In genomic region chr7:50449881-50450690, GRCh38 we compare ENCODE assay signal across 1 cellular context.
A peak's percentile ranks its signal among the peaks of the same experiment; 100 is the strongest.
TF ChIP-seq lines count a peak whose summit lies in the region.

FIGNL1 (minus strand) TSS chr7:50450350; CDS start chr7:50447287, 3,063 bp downstream.

TF ChIP-seq in K562, 482 proteins besides CTCF, POLR2A, EP300 and RAD21 (continued from another document):
- TF ChIP-seq CBFA2T2 (conservative IDR thresholded peaks at IDR 0.05) = no peak
- TF ChIP-seq ZBTB12 (CRISPR knock-in tag; IDR thresholded peaks at IDR 0.05) = peak; percentile 58; the same call in 1 of the 2 replicates
- no peak for TF ChIP-seq ZNF830 (CRISPR knock-in tag; IDR thresholded peaks at IDR 0.05)
- TF ChIP-seq TAF1 (IDR thresholded peaks at IDR 0.05; ENCODE audit: control insufficient read depth, extremely low read depth, insufficient read depth, low read length, severe bottlenecking) = peak; percentile 65
- no peak for TF ChIP-seq WHSC1 (IDR thresholded peaks at IDR 0.05; ENCODE audit: low read length)
- TF ChIP-seq NONO (IDR thresholded peaks at IDR 0.05; ENCODE audit: low read depth in 2 of 2, low read length in 1 of 2) = 0 out of 4 replicates have a peak, but pooled peaks of 1 of the 2 experiments have one; percentile 13
- no peak for TF ChIP-seq LCOR (CRISPR knock-in tag; IDR thresholded peaks at IDR 0.05)
- TF ChIP-seq, protein P1, sequence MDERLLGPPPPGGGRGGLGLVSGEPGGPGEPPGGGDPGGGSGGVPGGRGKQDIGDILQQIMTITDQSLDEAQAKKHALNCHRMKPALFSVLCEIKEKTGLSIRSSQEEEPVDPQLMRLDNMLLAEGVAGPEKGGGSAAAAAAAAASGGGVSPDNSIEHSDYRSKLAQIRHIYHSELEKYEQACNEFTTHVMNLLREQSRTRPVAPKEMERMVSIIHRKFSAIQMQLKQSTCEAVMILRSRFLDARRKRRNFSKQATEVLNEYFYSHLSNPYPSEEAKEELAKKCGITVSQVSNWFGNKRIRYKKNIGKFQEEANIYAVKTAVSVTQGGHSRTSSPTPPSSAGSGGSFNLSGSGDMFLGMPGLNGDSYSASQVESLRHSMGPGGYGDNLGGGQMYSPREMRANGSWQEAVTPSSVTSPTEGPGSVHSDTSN (CRISPR knock-in tag; IDR thresholded peaks at IDR 0.05; ENCODE audit: low read depth) = no peak
- TF ChIP-seq, protein P1 (tag; conservative IDR thresholded peaks at IDR 0.05; ENCODE audit: low read depth) = no peak
- TF ChIP-seq GABPB1 (CRISPR knock-in tag; IDR thresholded peaks at IDR 0.05) = peak; percentile 56
- TF ChIP-seq TFAM (CRISPR knock-in tag; conservative IDR thresholded peaks at IDR 0.05) = no peak
- peak; percentile 23; the same call in 1 of the 2 replicates for TF ChIP-seq JUND (IDR thresholded peaks at IDR 0.05; ENCODE audit: borderline replicate concordance, low read depth, low read length)
- TF ChIP-seq JUND (tag; IDR thresholded peaks at IDR 0.05; ENCODE audit: borderline replicate concordance, low read depth, low read length) = no peak
- TF ChIP-seq EHMT2 (IDR thresholded peaks at IDR 0.05) = no peak
- TF ChIP-seq RB1 (IDR thresholded peaks at IDR 0.05; ENCODE audit: low read depth) = peak; percentile 97
- TF ChIP-seq PCBP1 (IDR thresholded peaks at IDR 0.05; ENCODE audit: low read depth, low read length, poor library complexity, severe bottlenecking) = peak; percentile 18
- TF ChIP-seq ZNF146 (CRISPR knock-in tag; IDR thresholded peaks at IDR 0.05; ENCODE audit: unreplicated experiment) = no peak
- no peak for TF ChIP-seq ZNF584 (CRISPR knock-in tag; IDR thresholded peaks at IDR 0.05; ENCODE audit: low read depth)
- TF ChIP-seq, protein P2, sequence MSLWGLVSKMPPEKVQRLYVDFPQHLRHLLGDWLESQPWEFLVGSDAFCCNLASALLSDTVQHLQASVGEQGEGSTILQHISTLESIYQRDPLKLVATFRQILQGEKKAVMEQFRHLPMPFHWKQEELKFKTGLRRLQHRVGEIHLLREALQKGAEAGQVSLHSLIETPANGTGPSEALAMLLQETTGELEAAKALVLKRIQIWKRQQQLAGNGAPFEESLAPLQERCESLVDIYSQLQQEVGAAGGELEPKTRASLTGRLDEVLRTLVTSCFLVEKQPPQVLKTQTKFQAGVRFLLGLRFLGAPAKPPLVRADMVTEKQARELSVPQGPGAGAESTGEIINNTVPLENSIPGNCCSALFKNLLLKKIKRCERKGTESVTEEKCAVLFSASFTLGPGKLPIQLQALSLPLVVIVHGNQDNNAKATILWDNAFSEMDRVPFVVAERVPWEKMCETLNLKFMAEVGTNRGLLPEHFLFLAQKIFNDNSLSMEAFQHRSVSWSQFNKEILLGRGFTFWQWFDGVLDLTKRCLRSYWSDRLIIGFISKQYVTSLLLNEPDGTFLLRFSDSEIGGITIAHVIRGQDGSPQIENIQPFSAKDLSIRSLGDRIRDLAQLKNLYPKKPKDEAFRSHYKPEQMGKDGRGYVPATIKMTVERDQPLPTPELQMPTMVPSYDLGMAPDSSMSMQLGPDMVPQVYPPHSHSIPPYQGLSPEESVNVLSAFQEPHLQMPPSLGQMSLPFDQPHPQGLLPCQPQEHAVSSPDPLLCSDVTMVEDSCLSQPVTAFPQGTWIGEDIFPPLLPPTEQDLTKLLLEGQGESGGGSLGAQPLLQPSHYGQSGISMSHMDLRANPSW (CRISPR knock-in tag; IDR thresholded peaks at IDR 0.05) = peak; percentile 18; the same call in 1 of the 2 replicates
- TF ChIP-seq KHSRP (IDR thresholded peaks at IDR 0.05) = no peak
- no peak for TF ChIP-seq RUNX1 (IDR thresholded peaks at IDR 0.05; ENCODE audit: low read depth)
- no peak for TF ChIP-seq ZNF766 (CRISPR knock-in tag; conservative IDR thresholded peaks at IDR 0.05)
- no peak for TF ChIP-seq TSC22D4 (tag; IDR thresholded peaks at IDR 0.05)
- TF ChIP-seq USF1 (CRISPR knock-in tag; IDR thresholded peaks at IDR 0.05) = no peak
- peak; percentile 20; the same call in 1 of the 2 replicates for TF ChIP-seq C11orf30 (IDR thresholded peaks at IDR 0.05; ENCODE audit: low read depth)
- TF ChIP-seq, protein P3, sequence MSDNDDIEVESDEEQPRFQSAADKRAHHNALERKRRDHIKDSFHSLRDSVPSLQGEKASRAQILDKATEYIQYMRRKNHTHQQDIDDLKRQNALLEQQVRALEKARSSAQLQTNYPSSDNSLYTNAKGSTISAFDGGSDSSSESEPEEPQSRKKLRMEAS (CRISPR knock-in tag; IDR thresholded peaks at IDR 0.05) = peak; percentile 88
- TF ChIP-seq ZNF165 (CRISPR knock-in tag; IDR thresholded peaks at IDR 0.05; ENCODE audit: borderline replicate concordance) = no peak
- TF ChIP-seq, protein P4, sequence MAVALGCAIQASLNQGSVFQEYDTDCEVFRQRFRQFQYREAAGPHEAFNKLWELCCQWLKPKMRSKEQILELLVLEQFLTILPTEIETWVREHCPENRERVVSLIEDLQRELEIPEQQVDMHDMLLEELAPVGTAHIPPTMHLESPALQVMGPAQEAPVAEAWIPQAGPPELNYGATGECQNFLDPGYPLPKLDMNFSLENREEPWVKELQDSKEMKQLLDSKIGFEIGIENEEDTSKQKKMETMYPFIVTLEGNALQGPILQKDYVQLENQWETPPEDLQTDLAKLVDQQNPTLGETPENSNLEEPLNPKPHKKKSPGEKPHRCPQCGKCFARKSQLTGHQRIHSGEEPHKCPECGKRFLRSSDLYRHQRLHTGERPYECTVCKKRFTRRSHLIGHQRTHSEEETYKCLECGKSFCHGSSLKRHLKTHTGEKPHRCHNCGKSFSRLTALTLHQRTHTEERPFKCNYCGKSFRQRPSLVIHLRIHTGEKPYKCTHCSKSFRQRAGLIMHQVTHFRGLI (CRISPR knock-in tag; IDR thresholded peaks at IDR 0.05) = no peak
- TF ChIP-seq ZNF431 (CRISPR knock-in tag; IDR thresholded peaks at IDR 0.05) = peak; percentile 44; the same call in 1 of the 2 replicates
- TF ChIP-seq MTA1 (IDR thresholded peaks at IDR 0.05; ENCODE audit: borderline replicate concordance) = no peak
- TF ChIP-seq HMBOX1 (IDR thresholded peaks at IDR 0.05) = no peak
- TF ChIP-seq PPARD (CRISPR knock-in tag; IDR thresholded peaks at IDR 0.05) = no peak
- TF ChIP-seq HNRNPLL (IDR thresholded peaks at IDR 0.05; ENCODE audit: low read depth, low read length, poor library complexity, severe bottlenecking) = peak; percentile 60
